Comparison of ENCODE assay signal across 29 cellular contexts in the genomic region with DNA sequence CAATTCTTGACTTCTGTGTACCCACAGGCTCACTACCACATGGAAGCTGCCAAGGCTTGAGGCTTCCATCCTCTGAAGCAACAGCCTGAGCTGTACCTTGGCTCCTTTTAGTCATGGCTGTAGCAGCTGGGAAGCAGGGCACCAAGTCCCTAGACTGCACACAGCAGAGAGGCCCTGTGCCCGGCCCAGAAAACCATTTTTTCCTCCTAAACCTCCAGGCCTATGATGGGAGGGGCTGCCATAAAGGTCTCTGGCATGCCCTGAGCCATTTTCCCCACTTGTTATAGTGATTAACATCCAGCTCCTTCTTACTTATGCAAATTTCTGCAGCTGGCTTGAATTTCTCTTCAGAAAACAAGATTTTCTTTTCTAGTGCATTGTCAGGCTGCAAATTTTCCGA.
"Had no signal": no experiment of that assay in that cellular context is flagged by ENCODE, and none has a peak within 500 bp of the region (broad histone marks: within the 10 kb centered on the region; RNA-seq: fewer than 3 reads in every experiment).

No MANE protein-coding gene starts in this region.

- H3K9me3 Mint-ChIP-seq: type B pancreatic cell had no signal

- ATAC-seq: stimulated activated effector memory CD8-positive, alpha-beta T cell treated with anti-CD3 and anti-CD28 coated beads, Interleukin-12 subunit alpha, Interleukin-12 subunit beta, amount 100 ng/mL, for 72 hours; stimulated activated memory B cell treated with anti-CD40 and anti-IgM and Interleukin-4, amounts not matched to agents 10 μg/mL and 1 μg/mL and 100 μg/mL, for 72 hours; stimulated activated naive B cell treated with anti-CD40 and anti-IgM and Interleukin-4, amounts not matched to agents 10 μg/mL and 1 μg/mL and 100 μg/mL, for 72 hours; stimulated activated naive CD8-positive, alpha-beta T cell treated with anti-CD3 and anti-CD28 coated beads, Interleukin-15, amount 100 ng/mL, for 72 hours; stimulated activated naive CD8-positive, alpha-beta T cell treated with anti-CD3 and anti-CD28 coated beads, Interleukin-15, Interleukin-2, amounts not matched to agents 100 U/mL and 50 U/mL, for 24 hours; upper lobe of right lung had no signal

- H3K4me1 ChIP-seq: stomach, suprapubic skin, testis, thyroid gland, tibial artery, tibial nerve, upper lobe of left lung, upper lobe of right lung, uterus, vagina had no signal

- H3K27me3 ChIP-seq: stomach, suprapubic skin, testis, thyroid gland, tibial artery, tibial nerve, transverse colon, upper lobe of left lung, upper lobe of right lung, uterus, vagina had no signal

- H3K9me3 ChIP-seq: testis, thyroid gland, uterus, vagina had no signal

- H3K27ac ChIP-seq: stomach, suprapubic skin, testis, thoracic aorta, thyroid gland, tibial artery, tibial nerve, transverse colon, upper lobe of left lung, upper lobe of right lung, uterus, vagina had no signal

- H3K4me3 ChIP-seq: stomach, suprapubic skin, testis, thoracic aorta, thyroid gland, tibial artery, tibial nerve, transverse colon, upper lobe of left lung, upper lobe of right lung, uterus, vagina had no signal

- DNase-seq: stimulated activated CD4-positive, alpha-beta T cell treated with anti-CD3 and anti-CD28 coated beads, Interleukin-2, amount 100 ng/mL, for 48 hours; stimulated activated CD4-positive, alpha-beta T cell treated with anti-CD3 and anti-CD28 coated beads, Interleukin-4, amount 100 ng/mL, for 1 hour; stimulated activated CD4-positive, alpha-beta T cell treated with anti-CD3 and anti-CD28 coated beads, Interleukin-4, amount 100 ng/mL, for 24 hours; stimulated activated CD4-positive, alpha-beta T cell treated with anti-CD3 and anti-CD28 coated beads, Interleukin-4, amount 100 ng/mL, for 4 hours; stimulated activated CD8-positive, alpha-beta memory T cell treated with anti-CD3 and anti-CD28 coated beads, Interleukin-4, amount 100 ng/mL, for 48 hours; stimulated activated naive B cell treated with anti-CD40 and anti-IgM and Interleukin-4, amounts not matched to agents 10 μg/mL and 1 μg/mL and 100 μg/mL, for 72 hours; stimulated activated naive CD4-positive, alpha-beta T cell; stimulated activated naive CD4-positive, alpha-beta T cell treated with Interleukin-2 at 50 U/mL for 16 hours; stimulated activated naive CD8-positive, alpha-beta T cell treated with anti-CD3 and anti-CD28 coated beads, Interleukin-15, amount 100 ng/mL, for 72 hours; stimulated activated naive CD8-positive, alpha-beta T cell treated with anti-CD3 and anti-CD28 coated beads, Interleukin-15, Interleukin-2, amounts not matched to agents 100 U/mL and 50 U/mL, for 24 hours; stomach; substantia nigra; testis; thyroid gland; tibial artery; transverse colon; trophoblast cell; upper lobe of left lung; upper lobe of right lung; uterus had no signal

- H3K4me3 Mint-ChIP-seq: stimulated activated effector memory CD8-positive, alpha-beta T cell treated with anti-CD3 and anti-CD28 coated beads, Interleukin-12 subunit alpha, Interleukin-12 subunit beta, amount 100 ng/mL, for 72 hours; stimulated activated memory B cell treated with anti-CD40 and anti-IgM and Interleukin-4, amounts not matched to agents 10 μg/mL and 1 μg/mL and 100 μg/mL, for 72 hours; stimulated activated naive B cell treated with anti-CD40 and anti-IgM and Interleukin-4, amounts not matched to agents 10 μg/mL and 1 μg/mL and 100 μg/mL, for 72 hours; stimulated activated naive CD8-positive, alpha-beta T cell treated with anti-CD3 and anti-CD28 coated beads, Interleukin-15, amount 100 ng/mL, for 72 hours; stimulated activated naive CD8-positive, alpha-beta T cell treated with anti-CD3 and anti-CD28 coated beads, Interleukin-15, Interleukin-2, amounts not matched to agents 100 ng/mL and 50 ng/mL, for 24 hours; type B pancreatic cell had no signal

- H3K27me3 Mint-ChIP-seq: stimulated activated memory B cell treated with anti-CD40 and anti-IgM and Interleukin-4, amounts not matched to agents 10 μg/mL and 1 μg/mL and 100 μg/mL, for 72 hours; stimulated activated naive B cell treated with anti-CD40 and anti-IgM and Interleukin-4, amounts not matched to agents 10 μg/mL and 1 μg/mL and 100 μg/mL, for 72 hours; stimulated activated naive CD8-positive, alpha-beta T cell treated with anti-CD3 and anti-CD28 coated beads, Interleukin-15, amount 100 ng/mL, for 72 hours; stimulated activated naive CD8-positive, alpha-beta T cell treated with anti-CD3 and anti-CD28 coated beads, Interleukin-15, Interleukin-2, amounts not matched to agents 100 ng/mL and 50 ng/mL, for 24 hours; type B pancreatic cell had no signal

- H3K27ac Mint-ChIP-seq: stimulated activated effector memory CD8-positive, alpha-beta T cell treated with anti-CD3 and anti-CD28 coated beads, Interleukin-12 subunit alpha, Interleukin-12 subunit beta, amount 100 ng/mL, for 72 hours; stimulated activated memory B cell treated with anti-CD40 and anti-IgM and Interleukin-4, amounts not matched to agents 10 μg/mL and 1 μg/mL and 100 μg/mL, for 72 hours; stimulated activated naive B cell treated with anti-CD40 and anti-IgM and Interleukin-4, amounts not matched to agents 10 μg/mL and 1 μg/mL and 100 μg/mL, for 72 hours; stimulated activated naive CD8-positive, alpha-beta T cell treated with anti-CD3 and anti-CD28 coated beads, Interleukin-15, amount 100 ng/mL, for 72 hours; stimulated activated naive CD8-positive, alpha-beta T cell treated with anti-CD3 and anti-CD28 coated beads, Interleukin-15, Interleukin-2, amounts not matched to agents 100 ng/mL and 50 ng/mL, for 24 hours; type B pancreatic cell had no signal

- FAIRE-seq: urothelium cell line had no signal

- H3K36me3 ChIP-seq: thoracic aorta, thyroid gland, upper lobe of left lung, upper lobe of right lung, uterus, vagina had no signal

- H3K4me1 Mint-ChIP-seq: stimulated activated memory B cell treated with anti-CD40 and anti-IgM and Interleukin-4, amounts not matched to agents 10 μg/mL and 1 μg/mL and 100 μg/mL, for 72 hours had no signal
